ENCODE assay signal across 1 cellular context in the genomic region with DNA sequence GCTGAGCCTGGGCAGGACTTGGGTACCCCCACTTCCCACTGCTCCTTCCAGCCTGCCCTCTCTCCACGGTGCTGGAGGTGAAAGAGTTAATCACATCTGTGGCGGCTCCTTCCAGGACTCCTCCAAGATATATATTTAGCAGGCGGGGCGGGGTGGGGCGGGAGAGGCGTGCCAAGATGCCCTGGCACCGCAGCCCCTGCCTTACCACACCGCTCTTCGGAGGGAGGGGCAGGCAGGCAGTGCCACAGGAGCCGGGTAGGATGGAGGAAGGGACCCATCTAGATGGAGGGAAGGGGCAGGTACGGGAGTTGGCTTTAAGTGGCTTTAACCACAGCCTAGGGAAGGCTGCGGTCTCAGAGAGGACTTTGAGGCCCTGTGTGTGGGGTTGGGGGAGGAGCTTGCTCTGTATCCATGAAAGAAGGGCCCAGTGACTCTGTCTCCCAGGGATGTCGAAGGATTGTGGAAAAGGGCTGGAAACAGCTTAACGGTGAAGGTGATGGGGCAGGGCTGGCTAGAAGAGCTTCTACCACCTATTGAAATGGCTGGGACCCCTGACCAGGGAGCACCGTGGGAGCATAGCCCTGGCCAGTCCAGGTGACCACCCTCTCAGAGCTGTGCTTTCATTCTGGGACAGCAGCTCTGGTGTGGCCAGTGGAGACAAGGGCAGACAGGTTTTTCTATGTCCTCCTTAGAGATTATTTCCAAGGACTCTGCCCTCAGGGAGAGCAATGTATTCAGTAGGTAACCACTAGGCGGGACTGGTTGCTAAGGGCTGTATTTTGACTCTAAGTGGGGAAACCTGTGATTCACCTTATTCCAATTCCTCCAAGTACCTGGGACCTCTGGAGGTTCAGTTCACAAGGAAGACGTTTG.
TF ChIP-seq lines count a peak whose summit lies in the region.

No MANE protein-coding gene starts in this region.

TF ChIP-seq in HCT116, 20 proteins besides CTCF, POLR2A, EP300 and RAD21 (continued from another document):
- TF ChIP-seq EZH2phosphoT487 (IDR thresholded peaks at IDR 0.05; ENCODE audit: borderline replicate concordance) (no peak), ZNF274 (IDR thresholded peaks at IDR 0.05; ENCODE audit: low read depth, low read length) (no peak), CEBPB (IDR thresholded peaks at IDR 0.05; ENCODE audit: low read depth) (no peak), TCF7L2 (IDR thresholded peaks at IDR 0.05; ENCODE audit: borderline replicate concordance, extremely low read depth, insufficient read depth, insufficient read length) (no peak), SRF (IDR thresholded peaks at IDR 0.05; ENCODE audit: low read depth) (no peak), YY1 (IDR thresholded peaks at IDR 0.05; ENCODE audit: extremely low read depth, insufficient replicate concordance, low read depth, low read length) (no peak), SP1 (IDR thresholded peaks at IDR 0.05; ENCODE audit: low read depth) (no peak), EZH2 (IDR thresholded peaks at IDR 0.05) (no peak), ZFX (IDR thresholded peaks at IDR 0.05) (no peak), SIN3A (IDR thresholded peaks at IDR 0.05; ENCODE audit: low read depth) (no peak), ZBTB33 (IDR thresholded peaks at IDR 0.05; ENCODE audit: extremely low read depth, insufficient replicate concordance, low read length) (no peak)
- TF ChIP-seq, protein P1, sequence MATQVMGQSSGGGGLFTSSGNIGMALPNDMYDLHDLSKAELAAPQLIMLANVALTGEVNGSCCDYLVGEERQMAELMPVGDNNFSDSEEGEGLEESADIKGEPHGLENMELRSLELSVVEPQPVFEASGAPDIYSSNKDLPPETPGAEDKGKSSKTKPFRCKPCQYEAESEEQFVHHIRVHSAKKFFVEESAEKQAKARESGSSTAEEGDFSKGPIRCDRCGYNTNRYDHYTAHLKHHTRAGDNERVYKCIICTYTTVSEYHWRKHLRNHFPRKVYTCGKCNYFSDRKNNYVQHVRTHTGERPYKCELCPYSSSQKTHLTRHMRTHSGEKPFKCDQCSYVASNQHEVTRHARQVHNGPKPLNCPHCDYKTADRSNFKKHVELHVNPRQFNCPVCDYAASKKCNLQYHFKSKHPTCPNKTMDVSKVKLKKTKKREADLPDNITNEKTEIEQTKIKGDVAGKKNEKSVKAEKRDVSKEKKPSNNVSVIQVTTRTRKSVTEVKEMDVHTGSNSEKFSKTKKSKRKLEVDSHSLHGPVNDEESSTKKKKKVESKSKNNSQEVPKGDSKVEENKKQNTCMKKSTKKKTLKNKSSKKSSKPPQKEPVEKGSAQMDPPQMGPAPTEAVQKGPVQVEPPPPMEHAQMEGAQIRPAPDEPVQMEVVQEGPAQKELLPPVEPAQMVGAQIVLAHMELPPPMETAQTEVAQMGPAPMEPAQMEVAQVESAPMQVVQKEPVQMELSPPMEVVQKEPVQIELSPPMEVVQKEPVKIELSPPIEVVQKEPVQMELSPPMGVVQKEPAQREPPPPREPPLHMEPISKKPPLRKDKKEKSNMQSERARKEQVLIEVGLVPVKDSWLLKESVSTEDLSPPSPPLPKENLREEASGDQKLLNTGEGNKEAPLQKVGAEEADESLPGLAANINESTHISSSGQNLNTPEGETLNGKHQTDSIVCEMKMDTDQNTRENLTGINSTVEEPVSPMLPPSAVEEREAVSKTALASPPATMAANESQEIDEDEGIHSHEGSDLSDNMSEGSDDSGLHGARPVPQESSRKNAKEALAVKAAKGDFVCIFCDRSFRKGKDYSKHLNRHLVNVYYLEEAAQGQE (IDR thresholded peaks at IDR 0.05; ENCODE audit: low read depth) = no peak
